In the genomic region with DNA sequence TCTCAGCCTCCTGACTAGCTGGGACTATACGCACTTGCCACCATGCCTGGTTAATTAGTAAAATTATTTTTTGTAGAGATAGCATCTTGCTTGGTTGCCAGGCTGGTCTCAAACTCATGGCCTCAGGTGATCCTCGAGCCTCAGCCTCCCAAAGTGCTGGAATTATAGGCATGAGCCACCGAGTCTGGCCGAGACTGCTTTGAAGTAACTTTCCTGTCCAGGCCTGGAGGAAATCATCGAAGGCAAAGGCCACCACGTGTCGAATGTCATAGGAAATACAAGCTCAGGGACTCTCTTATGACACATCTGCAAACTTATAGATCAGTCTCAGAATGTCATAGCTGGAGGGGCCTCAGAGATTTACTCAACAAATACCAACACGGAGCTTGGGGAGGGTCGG, we compare ENCODE assay signal across 13 cellular contexts. TPM values are rescaled to one million over a fixed set of nuclear protein-coding genes. Genes with fewer than 3 reads are reported as not detected.
DNase-seq lines count a peak whose midpoint lies in the region; ATAC-seq and TF ChIP-seq lines count a peak whose summit lies in the region.
"Had no signal": no experiment of that assay in that cellular context is flagged by ENCODE, and none has a peak within 500 bp of the region (broad histone marks: within the 10 kb centered on the region; RNA-seq: fewer than 3 reads in every experiment).

No MANE protein-coding gene starts in this region.

- peaks cover 32% of the 10 kb centered on the region for H3K4me1 ChIP-seq in muscle layer of colon (ENCODE audit: insufficient read depth, low read length)
- peaks cover 0 to 42% (median 10%) of the 10 kb centered on the region in 4 donors for H3K4me1 ChIP-seq in tibial nerve

- no peak for DNase-seq in activated CD8-positive, alpha-beta T cell treated with anti-CD3 and anti-CD28 coated beads for 36 hours
- no peak for DNase-seq in activated CD8-positive, alpha-beta T cell treated with anti-CD3 and anti-CD28 coated beads, Interleukin-2, amount 10 ng/mL, durations not matched to agents 7 days and 5 days
- DNase-seq in dorsolateral prefrontal cortex: no peak
- no peak for DNase-seq in tibial nerve (ENCODE audit: low spot score in 2 of 2)
- no peak for DNase-seq in SKM-1 treated with dmso at 0.1 percent for 144 hours (lab: John Stamatoyannopoulos, UW; ENCODE audit: unreplicated experiment)
- no peak for DNase-seq in glomerular visceral epithelial cell (ENCODE audit: extremely low spot score)
- DNase-seq: DND-41, hypothalamus, NCI-H1694 treated with DMSO at 0.1 percent for 48 hours, nephron progenitor cell, testis had no signal

- peak overlapping the region in 37 of 59 donors; percentile 10 to 88 (median 61) for H3K27ac ChIP-seq in dorsolateral prefrontal cortex
- peak overlapping the region; percentile 49 for H3K27ac ChIP-seq in muscle layer of colon (ENCODE audit: low read depth, low read length)
- peak overlapping the region in 3 of 4 donors; percentile 47 to 84 (median 73) for H3K27ac ChIP-seq in tibial nerve

- no peaks in the 10 kb centered on the region for H3K27me3 Mint-ChIP-seq in activated CD8-positive, alpha-beta T cell treated with anti-CD3 and anti-CD28 coated beads for 36 hours
- no peaks in the 10 kb centered on the region for H3K27me3 Mint-ChIP-seq in activated CD8-positive, alpha-beta T cell treated with anti-CD3 and anti-CD28 coated beads, Interleukin-2, amount 10 ng/mL, durations not matched to agents 7 days and 5 days (ENCODE audit: low read depth)

- H3K36me3 Mint-ChIP-seq in activated CD8-positive, alpha-beta T cell treated with anti-CD3 and anti-CD28 coated beads for 36 hours (ENCODE audit: low read depth): peaks cover 12% of the 10 kb centered on the region
- H3K36me3 Mint-ChIP-seq in activated CD8-positive, alpha-beta T cell treated with anti-CD3 and anti-CD28 coated beads, Interleukin-2, amount 10 ng/mL, durations not matched to agents 7 days and 5 days (ENCODE audit: low read depth): peaks cover 32% of the 10 kb centered on the region

- H3K4me3 Mint-ChIP-seq in activated CD8-positive, alpha-beta T cell treated with anti-CD3 and anti-CD28 coated beads for 36 hours: no peak overlapping the region
- H3K4me3 Mint-ChIP-seq in activated CD8-positive, alpha-beta T cell treated with anti-CD3 and anti-CD28 coated beads, Interleukin-2, amount 10 ng/mL, durations not matched to agents 7 days and 5 days: no peak overlapping the region
- H3K4me3 Mint-ChIP-seq: nephron progenitor cell had no signal

- no peak for ATAC-seq in activated CD8-positive, alpha-beta T cell treated with anti-CD3 and anti-CD28 coated beads for 36 hours
- no peak for ATAC-seq in activated CD8-positive, alpha-beta T cell treated with anti-CD3 and anti-CD28 coated beads, Interleukin-2, amount 10 ng/mL, durations not matched to agents 7 days and 5 days
- no peak for ATAC-seq in GM21515 (IDR thresholded peaks at IDR 0.05; ENCODE audit: unreplicated experiment)

- 78 to 85% methylated on average over 9 of the region's 9 CpGs for WGBS in tibial nerve, 2 donors

- CTCF ChIA-PET in activated CD8-positive, alpha-beta T cell treated with anti-CD3 and anti-CD28 coated beads for 36 hours (lab: Charles Lee): interaction anchor here (1.1 to 1.3 kb wide), 3 partner anchors 16 to 123 kb away, joined by 3 to 4 read pairs (median 3); a partner anchor contains a TSS
- CTCF ChIA-PET in activated CD8-positive, alpha-beta T cell treated with anti-CD3 and anti-CD28 coated beads, Interleukin-2, amount 10 ng/mL, durations not matched to agents 7 days and 5 days (lab: Charles Lee): interaction anchor here (0.9 kb wide), 1 partner anchor 123 kb away, joined by 3 read pairs; no protein-coding TSS in a partner anchor

- no peak overlapping the region for H3K9ac ChIP-seq in muscle layer of colon (ENCODE audit: low read length)

- H3K27me3 ChIP-seq in dorsolateral prefrontal cortex: no peaks in the 10 kb centered on the region
- no peaks in the 10 kb centered on the region for H3K27me3 ChIP-seq in muscle layer of colon (ENCODE audit: control insufficient read depth in 1 of 2, insufficient read depth in 2 of 2, low read length in 2 of 2)
- no peaks in the 10 kb centered on the region for H3K27me3 ChIP-seq in tibial nerve
- H3K27me3 ChIP-seq: testis had no signal

- no peaks in the 10 kb centered on the region for H3K9me3 Mint-ChIP-seq in activated CD8-positive, alpha-beta T cell treated with anti-CD3 and anti-CD28 coated beads for 36 hours
- H3K9me3 Mint-ChIP-seq in activated CD8-positive, alpha-beta T cell treated with anti-CD3 and anti-CD28 coated beads, Interleukin-2, amount 10 ng/mL, durations not matched to agents 7 days and 5 days (ENCODE audit: insufficient read depth): no peaks in the 10 kb centered on the region
- H3K9me3 Mint-ChIP-seq: nephron progenitor cell had no signal

- intact Hi-C loops in activated CD8-positive, alpha-beta T cell treated with anti-CD3 and anti-CD28 coated beads for 36 hours (cut with micrococcal nuclease): no loop called here
- intact Hi-C loops in dorsolateral prefrontal cortex (cut with DNase I): no loop called here

- peak overlapping the region; percentile 60 for H3K27ac Mint-ChIP-seq in activated CD8-positive, alpha-beta T cell treated with anti-CD3 and anti-CD28 coated beads for 36 hours
- H3K27ac Mint-ChIP-seq in activated CD8-positive, alpha-beta T cell treated with anti-CD3 and anti-CD28 coated beads, Interleukin-2, amount 10 ng/mL, durations not matched to agents 7 days and 5 days: no peak overlapping the region

- no peak for TF ChIP-seq EP300 in tibial nerve (IDR thresholded peaks at IDR 0.05)

- no peak for TF ChIP-seq CTCF in activated CD8-positive, alpha-beta T cell treated with anti-CD3 and anti-CD28 coated beads for 36 hours (IDR thresholded peaks at IDR 0.05)
- no peak for TF ChIP-seq CTCF in dorsolateral prefrontal cortex (IDR thresholded peaks at IDR 0.05 in 54 of 56, conservative IDR thresholded peaks at IDR 0.05 in 2 of 56; ENCODE audit: low read depth in 1 of 56, partially characterized antibody in 56 of 56)
- no peak for TF ChIP-seq CTCF in tibial nerve (IDR thresholded peaks at IDR 0.05)

- H3K36me3 ChIP-seq in muscle layer of colon (ENCODE audit: insufficient read depth, low read length) (no peaks in the 10 kb centered on the region), tibial nerve (peaks cover 0 to 4% (median 0%) of the 10 kb centered on the region in 3 donors)

- TF ChIP-seq POLR2A in tibial nerve (IDR thresholded peaks at IDR 0.05): no peak

- H3K4me1 Mint-ChIP-seq in activated CD8-positive, alpha-beta T cell treated with anti-CD3 and anti-CD28 coated beads for 36 hours (ENCODE audit: low read depth): peaks cover 60% of the 10 kb centered on the region
- peaks cover 45% of the 10 kb centered on the region for H3K4me1 Mint-ChIP-seq in activated CD8-positive, alpha-beta T cell treated with anti-CD3 and anti-CD28 coated beads, Interleukin-2, amount 10 ng/mL, durations not matched to agents 7 days and 5 days (ENCODE audit: low read depth)

- H3K4me3 ChIP-seq in dorsolateral prefrontal cortex: no peak overlapping the region
- H3K4me3 ChIP-seq in muscle layer of colon (ENCODE audit: low read depth in 1 of 2, low read length in 2 of 2): peak overlapping the region in 1 of 2 donors; percentile 31
- H3K4me3 ChIP-seq in tibial nerve: no peak overlapping the region
- H3K4me3 ChIP-seq: testis had no signal

- POLR2A ChIA-PET in activated CD8-positive, alpha-beta T cell treated with anti-CD3 and anti-CD28 coated beads for 36 hours (lab: Charles Lee): interaction anchor here (0.8 to 15.1 kb wide), 3 partner anchors 10 to 129 kb away, joined by 3 to 119 read pairs (median 3); no protein-coding TSS in a partner anchor
- POLR2A ChIA-PET in activated CD8-positive, alpha-beta T cell treated with anti-CD3 and anti-CD28 coated beads, Interleukin-2, amount 10 ng/mL, durations not matched to agents 7 days and 5 days (lab: Charles Lee): interaction anchor here (1.2 to 1.5 kb wide), 2 partner anchors 13 to 17 kb away, joined by 4 read pairs; no protein-coding TSS in a partner anchor

- no peaks in the 10 kb centered on the region for H3K9me3 ChIP-seq in muscle layer of colon (ENCODE audit: low read length)
- H3K9me3 ChIP-seq in tibial nerve: no peaks in the 10 kb centered on the region
- H3K9me3 ChIP-seq: testis had no signal

RNA-seq across cellular contexts. Expression of a gene that starts 25.1 kb away (rescaled TPM):
- total RNA-seq in activated CD8-positive, alpha-beta T cell treated with anti-CD3 and anti-CD28 coated beads for 36 hours: 10 to 100 TPM; 84.5 to 85.2 TPM
- 100 to 1,000 TPM; 128 TPM for total RNA-seq in activated CD8-positive, alpha-beta T cell treated with anti-CD3 and anti-CD28 coated beads, Interleukin-2, amount 10 ng/mL, durations not matched to agents 7 days and 5 days
- total RNA-seq in dorsolateral prefrontal cortex (100 to 1,000 TPM in 115 of 120 experiments, 10 to 100 TPM in 5; 96.5 to 222 (median 138) TPM), tibial nerve (10 to 100 TPM; 32.0 to 57.3 (median 38.9) TPM)
